Comparison of ENCODE assay signal across 17 cellular contexts in genomic region chr1:206491592-206491991, GRCh38.
"Had no signal": no experiment of that assay in that cellular context is flagged by ENCODE, and none has a peak within 500 bp of the region (broad histone marks: within the 10 kb centered on the region; RNA-seq: fewer than 3 reads in every experiment).

No MANE protein-coding gene starts in this region.

- H3K9me3 Mint-ChIP-seq: nephron; stimulated activated naive CD8-positive, alpha-beta T cell treated with anti-CD3 and anti-CD28 coated beads, Interleukin-15, Interleukin-2, amounts not matched to agents 100 ng/mL and 50 ng/mL, for 24 hours had no signal

- DNase-seq: activated CD4-positive, alpha-beta T cell treated with anti-CD3 and anti-CD28 coated beads for 36 hours; activated CD8-positive, alpha-beta memory T cell treated with anti-CD3 and anti-CD28 coated beads, Interleukin-2, amount 50 U/mL, for 48 hours; activated naive CD4-positive, alpha-beta T cell treated with Interleukin-2 at 50 U/mL for 16 hours; amniotic stem cell; body of pancreas; central memory CD4-positive, alpha-beta T cell; colonic mucosa; foreskin fibroblast; kidney glomerular epithelial cell; mesendoderm; occipital lobe; right cardiac atrium; small intestine; T-helper 17 cell had no signal

- H3K27ac Mint-ChIP-seq: progenitor cell of endocrine pancreas had no signal

- H3K4me3 Mint-ChIP-seq: activated CD4-positive, alpha-beta T cell treated with anti-CD3 and anti-CD28 coated beads for 36 hours; stimulated activated naive CD8-positive, alpha-beta T cell treated with anti-CD3 and anti-CD28 coated beads, Interleukin-15, Interleukin-2, amounts not matched to agents 100 ng/mL and 50 ng/mL, for 24 hours; T-helper 17 cell had no signal

- H3K27me3 Mint-ChIP-seq: activated CD4-positive, alpha-beta T cell treated with anti-CD3 and anti-CD28 coated beads for 36 hours; stimulated activated naive CD8-positive, alpha-beta T cell treated with anti-CD3 and anti-CD28 coated beads, Interleukin-15, Interleukin-2, amounts not matched to agents 100 ng/mL and 50 ng/mL, for 24 hours; T-helper 17 cell had no signal
